In genomic region chr15:80151148-80151547, GRCh38 we compare ENCODE assay signal across 2 cellular contexts.
TF ChIP-seq lines count a peak whose summit lies in the region.

No MANE protein-coding gene starts in this region.

TF ChIP-seq in H1, 55 proteins besides CTCF, POLR2A, EP300 and RAD21:
- TF ChIP-seq RBBP5 (IDR thresholded peaks at IDR 0.05; ENCODE audit: borderline replicate concordance, low read depth, low read length) (no peak), USF2 (IDR thresholded peaks at IDR 0.05; ENCODE audit: low read length) (no peak), NANOG (IDR thresholded peaks at IDR 0.05; ENCODE audit: insufficient read depth, low read depth, low read length, poor library complexity, severe bottlenecking) (no peak), POU5F1 (IDR thresholded peaks at IDR 0.05; ENCODE audit: low read depth, low read length) (no peak), PHF8 (conservative IDR thresholded peaks at IDR 0.05; ENCODE audit: low read depth, low read length) (no peak), GTF2F1 (IDR thresholded peaks at IDR 0.05; ENCODE audit: borderline replicate concordance, low read depth, low read length) (no peak), CHD1 (IDR thresholded peaks at IDR 0.05; ENCODE audit: low read depth, low read length) (no peak), CBX8 (IDR thresholded peaks at IDR 0.05; ENCODE audit: borderline replicate concordance, low read depth, low read length) (no peak)

TF ChIP-seq in SK-N-SH treated with all-trans-retinoic acid at 6 μM for 48 hours, 23 proteins besides CTCF, POLR2A, EP300 and RAD21:
- TF ChIP-seq ZFP30 (CRISPR knock-in tag; IDR thresholded peaks at IDR 0.05) (no peak), ZNF8 (CRISPR knock-in tag; IDR thresholded peaks at IDR 0.05) (no peak), ZNF565 (CRISPR knock-in tag; conservative IDR thresholded peaks at IDR 0.05; ENCODE audit: low read depth) (no peak), BACH2 (CRISPR knock-in tag; IDR thresholded peaks at IDR 0.05; ENCODE audit: borderline replicate concordance) (no peak), OSR1 (CRISPR knock-in tag; IDR thresholded peaks at IDR 0.05) (no peak), ZNF70 (CRISPR knock-in tag; IDR thresholded peaks at IDR 0.05) (no peak), CSDC2 (CRISPR knock-in tag; IDR thresholded peaks at IDR 0.05) (no peak), ZC3H10 (CRISPR knock-in tag; IDR thresholded peaks at IDR 0.05) (no peak), ARNTL (CRISPR knock-in tag; IDR thresholded peaks at IDR 0.05; ENCODE audit: borderline replicate concordance, low read depth) (no peak), ESRRG (CRISPR knock-in tag; IDR thresholded peaks at IDR 0.05) (no peak), CREB5 (CRISPR knock-in tag; IDR thresholded peaks at IDR 0.05; ENCODE audit: low read depth) (no peak), ZFP3 (CRISPR knock-in tag; IDR thresholded peaks at IDR 0.05) (no peak), PATZ1 (CRISPR knock-in tag; IDR thresholded peaks at IDR 0.05; ENCODE audit: borderline replicate concordance) (no peak), PPARA (CRISPR knock-in tag; IDR thresholded peaks at IDR 0.05; ENCODE audit: borderline replicate concordance) (no peak), TSHZ2 (CRISPR knock-in tag; IDR thresholded peaks at IDR 0.05) (no peak)
TF ChIP-seq in SK-N-SH treated with all-trans-retinoic acid at 6 μM for 48 hours: peak in this region for 0.
